1 cellular context compared by ENCODE assay signal in the genomic region with DNA sequence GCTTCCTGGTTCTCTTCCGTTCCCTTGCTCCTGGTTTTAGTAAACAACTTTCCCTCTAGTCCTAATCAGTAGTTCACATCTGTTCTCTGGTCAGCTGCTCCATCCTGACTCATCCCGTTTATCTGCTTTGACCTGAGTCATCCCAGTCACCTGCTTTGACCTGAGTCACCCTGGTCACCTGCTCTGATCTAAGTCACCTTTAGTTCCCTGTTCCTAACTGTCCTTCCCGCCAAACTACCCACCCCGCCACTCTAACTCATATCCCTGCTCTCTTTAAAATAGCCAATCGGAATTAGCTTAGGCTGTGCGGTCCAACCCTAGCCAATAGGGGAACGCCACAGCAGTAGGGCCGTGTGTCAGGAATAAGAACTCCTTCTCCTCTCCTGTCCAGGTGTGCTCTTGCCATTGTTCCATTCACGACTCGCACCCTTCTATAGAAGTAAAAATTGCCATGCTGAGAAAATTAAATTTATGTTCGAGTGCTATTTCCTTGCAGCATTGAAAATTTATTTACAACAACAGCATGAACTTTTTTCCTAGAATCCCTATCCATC.
TF ChIP-seq lines count a peak whose summit lies in the region.

No MANE protein-coding gene starts in this region.

TF ChIP-seq in K562, 482 proteins besides CTCF, POLR2A, EP300 and RAD21 (continued from another document and continues in another):
- TF ChIP-seq, protein P1, sequence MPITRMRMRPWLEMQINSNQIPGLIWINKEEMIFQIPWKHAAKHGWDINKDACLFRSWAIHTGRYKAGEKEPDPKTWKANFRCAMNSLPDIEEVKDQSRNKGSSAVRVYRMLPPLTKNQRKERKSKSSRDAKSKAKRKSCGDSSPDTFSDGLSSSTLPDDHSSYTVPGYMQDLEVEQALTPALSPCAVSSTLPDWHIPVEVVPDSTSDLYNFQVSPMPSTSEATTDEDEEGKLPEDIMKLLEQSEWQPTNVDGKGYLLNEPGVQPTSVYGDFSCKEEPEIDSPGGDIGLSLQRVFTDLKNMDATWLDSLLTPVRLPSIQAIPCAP (CRISPR knock-in tag; IDR thresholded peaks at IDR 0.05; ENCODE audit: borderline replicate concordance), result no peak
- TF ChIP-seq ZNF561 (CRISPR knock-in tag; conservative IDR thresholded peaks at IDR 0.05), result no peak
- TF ChIP-seq, protein P2, sequence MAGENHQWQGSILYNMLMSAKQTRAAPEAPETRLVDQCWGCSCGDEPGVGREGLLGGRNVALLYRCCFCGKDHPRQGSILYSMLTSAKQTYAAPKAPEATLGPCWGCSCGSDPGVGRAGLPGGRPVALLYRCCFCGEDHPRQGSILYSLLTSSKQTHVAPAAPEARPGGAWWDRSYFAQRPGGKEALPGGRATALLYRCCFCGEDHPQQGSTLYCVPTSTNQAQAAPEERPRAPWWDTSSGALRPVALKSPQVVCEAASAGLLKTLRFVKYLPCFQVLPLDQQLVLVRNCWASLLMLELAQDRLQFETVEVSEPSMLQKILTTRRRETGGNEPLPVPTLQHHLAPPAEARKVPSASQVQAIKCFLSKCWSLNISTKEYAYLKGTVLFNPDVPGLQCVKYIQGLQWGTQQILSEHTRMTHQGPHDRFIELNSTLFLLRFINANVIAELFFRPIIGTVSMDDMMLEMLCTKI (IDR thresholded peaks at IDR 0.05; ENCODE audit: partially characterized antibody), result no peak
- no peak for TF ChIP-seq ELF2 (CRISPR knock-in tag; IDR thresholded peaks at IDR 0.05)
- TF ChIP-seq RFX7 (CRISPR knock-in tag; IDR thresholded peaks at IDR 0.05), result no peak
- no peak for TF ChIP-seq HLTF (IDR thresholded peaks at IDR 0.05)
- no peak for TF ChIP-seq ATF1 (CRISPR knock-in tag; IDR thresholded peaks at IDR 0.05)
- TF ChIP-seq ATF1 (tag; IDR thresholded peaks at IDR 0.05), result peak; percentile 27; the same call in 1 of the 2 replicates
- TF ChIP-seq, protein P3, sequence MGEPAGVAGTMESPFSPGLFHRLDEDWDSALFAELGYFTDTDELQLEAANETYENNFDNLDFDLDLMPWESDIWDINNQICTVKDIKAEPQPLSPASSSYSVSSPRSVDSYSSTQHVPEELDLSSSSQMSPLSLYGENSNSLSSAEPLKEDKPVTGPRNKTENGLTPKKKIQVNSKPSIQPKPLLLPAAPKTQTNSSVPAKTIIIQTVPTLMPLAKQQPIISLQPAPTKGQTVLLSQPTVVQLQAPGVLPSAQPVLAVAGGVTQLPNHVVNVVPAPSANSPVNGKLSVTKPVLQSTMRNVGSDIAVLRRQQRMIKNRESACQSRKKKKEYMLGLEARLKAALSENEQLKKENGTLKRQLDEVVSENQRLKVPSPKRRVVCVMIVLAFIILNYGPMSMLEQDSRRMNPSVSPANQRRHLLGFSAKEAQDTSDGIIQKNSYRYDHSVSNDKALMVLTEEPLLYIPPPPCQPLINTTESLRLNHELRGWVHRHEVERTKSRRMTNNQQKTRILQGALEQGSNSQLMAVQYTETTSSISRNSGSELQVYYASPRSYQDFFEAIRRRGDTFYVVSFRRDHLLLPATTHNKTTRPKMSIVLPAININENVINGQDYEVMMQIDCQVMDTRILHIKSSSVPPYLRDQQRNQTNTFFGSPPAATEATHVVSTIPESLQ (CRISPR knock-in tag; IDR thresholded peaks at IDR 0.05), result no peak
- no peak for TF ChIP-seq ZNF121 (CRISPR knock-in tag; conservative IDR thresholded peaks at IDR 0.05)
- no peak for TF ChIP-seq ZNF140 (CRISPR knock-in tag; IDR thresholded peaks at IDR 0.05)
- TF ChIP-seq ZNF354B (CRISPR knock-in tag; IDR thresholded peaks at IDR 0.05), result no peak
- TF ChIP-seq ZNF3 (CRISPR knock-in tag; IDR thresholded peaks at IDR 0.05), result no peak
- no peak for TF ChIP-seq CHD4 (IDR thresholded peaks at IDR 0.05; ENCODE audit: insufficient read depth, insufficient replicate concordance, low read depth, low read length, poor library complexity, severe bottlenecking)
- TF ChIP-seq HMG20B (CRISPR knock-in tag; IDR thresholded peaks at IDR 0.05), result no peak
- TF ChIP-seq, protein P4, sequence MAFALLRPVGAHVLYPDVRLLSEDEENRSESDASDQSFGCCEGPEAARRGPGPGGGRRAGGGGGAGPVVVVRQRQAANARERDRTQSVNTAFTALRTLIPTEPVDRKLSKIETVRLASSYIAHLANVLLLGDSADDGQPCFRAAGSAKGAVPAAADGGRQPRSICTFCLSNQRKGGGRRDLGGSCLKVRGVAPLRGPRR (CRISPR knock-in tag; IDR thresholded peaks at IDR 0.05), result peak; percentile 92
- peak; percentile 72 for TF ChIP-seq FOXJ2 (tag; IDR thresholded peaks at IDR 0.05)
- no peak for TF ChIP-seq CHD1 (IDR thresholded peaks at IDR 0.05; ENCODE audit: low read length)
- TF ChIP-seq CBX2 (IDR thresholded peaks at IDR 0.05; ENCODE audit: insufficient read depth, low read length, poor library complexity, severe bottlenecking), result no peak
- peak; percentile 15; the same call in 1 of the 2 replicates for TF ChIP-seq MYC (IDR thresholded peaks at IDR 0.05; ENCODE audit: low read depth, low read length)
- TF ChIP-seq MYC (CRISPR knock-in tag; IDR thresholded peaks at IDR 0.05; ENCODE audit: borderline replicate concordance, low read depth), result 0 out of 2 replicates have a peak, but pooled peaks have one; percentile 51
- TF ChIP-seq, protein P5, sequence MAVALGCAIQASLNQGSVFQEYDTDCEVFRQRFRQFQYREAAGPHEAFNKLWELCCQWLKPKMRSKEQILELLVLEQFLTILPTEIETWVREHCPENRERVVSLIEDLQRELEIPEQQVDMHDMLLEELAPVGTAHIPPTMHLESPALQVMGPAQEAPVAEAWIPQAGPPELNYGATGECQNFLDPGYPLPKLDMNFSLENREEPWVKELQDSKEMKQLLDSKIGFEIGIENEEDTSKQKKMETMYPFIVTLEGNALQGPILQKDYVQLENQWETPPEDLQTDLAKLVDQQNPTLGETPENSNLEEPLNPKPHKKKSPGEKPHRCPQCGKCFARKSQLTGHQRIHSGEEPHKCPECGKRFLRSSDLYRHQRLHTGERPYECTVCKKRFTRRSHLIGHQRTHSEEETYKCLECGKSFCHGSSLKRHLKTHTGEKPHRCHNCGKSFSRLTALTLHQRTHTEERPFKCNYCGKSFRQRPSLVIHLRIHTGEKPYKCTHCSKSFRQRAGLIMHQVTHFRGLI (CRISPR knock-in tag; IDR thresholded peaks at IDR 0.05), result no peak
- TF ChIP-seq, protein P6, sequence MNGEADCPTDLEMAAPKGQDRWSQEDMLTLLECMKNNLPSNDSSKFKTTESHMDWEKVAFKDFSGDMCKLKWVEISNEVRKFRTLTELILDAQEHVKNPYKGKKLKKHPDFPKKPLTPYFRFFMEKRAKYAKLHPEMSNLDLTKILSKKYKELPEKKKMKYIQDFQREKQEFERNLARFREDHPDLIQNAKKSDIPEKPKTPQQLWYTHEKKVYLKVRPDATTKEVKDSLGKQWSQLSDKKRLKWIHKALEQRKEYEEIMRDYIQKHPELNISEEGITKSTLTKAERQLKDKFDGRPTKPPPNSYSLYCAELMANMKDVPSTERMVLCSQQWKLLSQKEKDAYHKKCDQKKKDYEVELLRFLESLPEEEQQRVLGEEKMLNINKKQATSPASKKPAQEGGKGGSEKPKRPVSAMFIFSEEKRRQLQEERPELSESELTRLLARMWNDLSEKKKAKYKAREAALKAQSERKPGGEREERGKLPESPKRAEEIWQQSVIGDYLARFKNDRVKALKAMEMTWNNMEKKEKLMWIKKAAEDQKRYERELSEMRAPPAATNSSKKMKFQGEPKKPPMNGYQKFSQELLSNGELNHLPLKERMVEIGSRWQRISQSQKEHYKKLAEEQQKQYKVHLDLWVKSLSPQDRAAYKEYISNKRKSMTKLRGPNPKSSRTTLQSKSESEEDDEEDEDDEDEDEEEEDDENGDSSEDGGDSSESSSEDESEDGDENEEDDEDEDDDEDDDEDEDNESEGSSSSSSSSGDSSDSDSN (IDR thresholded peaks at IDR 0.05; ENCODE audit: borderline replicate concordance in 1 of 2, low read depth in 2 of 2, low read length in 2 of 2), result no peak
- TF ChIP-seq, protein P7, sequence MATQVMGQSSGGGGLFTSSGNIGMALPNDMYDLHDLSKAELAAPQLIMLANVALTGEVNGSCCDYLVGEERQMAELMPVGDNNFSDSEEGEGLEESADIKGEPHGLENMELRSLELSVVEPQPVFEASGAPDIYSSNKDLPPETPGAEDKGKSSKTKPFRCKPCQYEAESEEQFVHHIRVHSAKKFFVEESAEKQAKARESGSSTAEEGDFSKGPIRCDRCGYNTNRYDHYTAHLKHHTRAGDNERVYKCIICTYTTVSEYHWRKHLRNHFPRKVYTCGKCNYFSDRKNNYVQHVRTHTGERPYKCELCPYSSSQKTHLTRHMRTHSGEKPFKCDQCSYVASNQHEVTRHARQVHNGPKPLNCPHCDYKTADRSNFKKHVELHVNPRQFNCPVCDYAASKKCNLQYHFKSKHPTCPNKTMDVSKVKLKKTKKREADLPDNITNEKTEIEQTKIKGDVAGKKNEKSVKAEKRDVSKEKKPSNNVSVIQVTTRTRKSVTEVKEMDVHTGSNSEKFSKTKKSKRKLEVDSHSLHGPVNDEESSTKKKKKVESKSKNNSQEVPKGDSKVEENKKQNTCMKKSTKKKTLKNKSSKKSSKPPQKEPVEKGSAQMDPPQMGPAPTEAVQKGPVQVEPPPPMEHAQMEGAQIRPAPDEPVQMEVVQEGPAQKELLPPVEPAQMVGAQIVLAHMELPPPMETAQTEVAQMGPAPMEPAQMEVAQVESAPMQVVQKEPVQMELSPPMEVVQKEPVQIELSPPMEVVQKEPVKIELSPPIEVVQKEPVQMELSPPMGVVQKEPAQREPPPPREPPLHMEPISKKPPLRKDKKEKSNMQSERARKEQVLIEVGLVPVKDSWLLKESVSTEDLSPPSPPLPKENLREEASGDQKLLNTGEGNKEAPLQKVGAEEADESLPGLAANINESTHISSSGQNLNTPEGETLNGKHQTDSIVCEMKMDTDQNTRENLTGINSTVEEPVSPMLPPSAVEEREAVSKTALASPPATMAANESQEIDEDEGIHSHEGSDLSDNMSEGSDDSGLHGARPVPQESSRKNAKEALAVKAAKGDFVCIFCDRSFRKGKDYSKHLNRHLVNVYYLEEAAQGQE (CRISPR knock-in tag; IDR thresholded peaks at IDR 0.05; ENCODE audit: low read depth), result 0 out of 2 replicates have a peak, but pooled peaks have one; percentile 18
- TF ChIP-seq MIER1 (IDR thresholded peaks at IDR 0.05; ENCODE audit: low read depth), result no peak
- TF ChIP-seq ZNF282 (CRISPR knock-in tag; IDR thresholded peaks at IDR 0.05), result no peak
- TF ChIP-seq TEAD1 (CRISPR knock-in tag; IDR thresholded peaks at IDR 0.05), result peak in 1 of 2 experiments; percentile 46; a peak in 1 of 4 replicates
- TF ChIP-seq BCL6 (CRISPR knock-in tag; IDR thresholded peaks at IDR 0.05), result peak; percentile 68; the same call in 1 of the 2 replicates
- TF ChIP-seq, protein P8, sequence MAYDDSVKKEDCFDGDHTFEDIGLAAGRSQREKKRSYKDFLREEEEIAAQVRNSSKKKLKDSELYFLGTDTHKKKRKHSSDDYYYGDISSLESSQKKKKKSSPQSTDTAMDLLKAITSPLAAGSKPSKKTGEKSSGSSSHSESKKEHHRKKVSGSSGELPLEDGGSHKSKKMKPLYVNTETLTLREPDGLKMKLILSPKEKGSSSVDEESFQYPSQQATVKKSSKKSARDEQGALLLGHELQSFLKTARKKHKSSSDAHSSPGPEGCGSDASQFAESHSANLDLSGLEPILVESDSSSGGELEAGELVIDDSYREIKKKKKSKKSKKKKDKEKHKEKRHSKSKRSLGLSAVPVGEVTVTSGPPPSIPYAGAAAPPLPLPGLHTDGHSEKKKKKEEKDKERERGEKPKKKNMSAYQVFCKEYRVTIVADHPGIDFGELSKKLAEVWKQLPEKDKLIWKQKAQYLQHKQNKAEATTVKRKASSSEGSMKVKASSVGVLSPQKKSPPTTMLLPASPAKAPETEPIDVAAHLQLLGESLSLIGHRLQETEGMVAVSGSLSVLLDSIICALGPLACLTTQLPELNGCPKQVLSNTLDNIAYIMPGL (CRISPR knock-in tag; IDR thresholded peaks at IDR 0.05), result no peak
- TF ChIP-seq HMGN3 (IDR thresholded peaks at IDR 0.05; ENCODE audit: borderline replicate concordance, extremely low read depth, insufficient read length, low read depth, low read length), result peak; percentile 37
- 0 out of 2 replicates have a peak, but pooled peaks have one; percentile 47 for TF ChIP-seq GATAD2A (IDR thresholded peaks at IDR 0.05)
- TF ChIP-seq HIVEP1 (CRISPR knock-in tag; IDR thresholded peaks at IDR 0.05), result 0 out of 2 replicates have a peak, but pooled peaks have one; percentile 74
- no peak for TF ChIP-seq TEAD2 (tag; IDR thresholded peaks at IDR 0.05)
- peak; percentile 85 for TF ChIP-seq EP400 (IDR thresholded peaks at IDR 0.05)
- no peak for TF ChIP-seq EWSR1 (IDR thresholded peaks at IDR 0.05; ENCODE audit: borderline replicate concordance, low read depth, partially characterized antibody)
- TF ChIP-seq KDM2B (CRISPR knock-in tag; IDR thresholded peaks at IDR 0.05), result no peak
- TF ChIP-seq HNRNPH1 (optimal IDR thresholded peaks at IDR 0.05; ENCODE audit: low read depth, low read length), result no peak
- TF ChIP-seq SREBF2 (CRISPR knock-in tag; IDR thresholded peaks at IDR 0.05), result no peak
- TF ChIP-seq, protein P9, sequence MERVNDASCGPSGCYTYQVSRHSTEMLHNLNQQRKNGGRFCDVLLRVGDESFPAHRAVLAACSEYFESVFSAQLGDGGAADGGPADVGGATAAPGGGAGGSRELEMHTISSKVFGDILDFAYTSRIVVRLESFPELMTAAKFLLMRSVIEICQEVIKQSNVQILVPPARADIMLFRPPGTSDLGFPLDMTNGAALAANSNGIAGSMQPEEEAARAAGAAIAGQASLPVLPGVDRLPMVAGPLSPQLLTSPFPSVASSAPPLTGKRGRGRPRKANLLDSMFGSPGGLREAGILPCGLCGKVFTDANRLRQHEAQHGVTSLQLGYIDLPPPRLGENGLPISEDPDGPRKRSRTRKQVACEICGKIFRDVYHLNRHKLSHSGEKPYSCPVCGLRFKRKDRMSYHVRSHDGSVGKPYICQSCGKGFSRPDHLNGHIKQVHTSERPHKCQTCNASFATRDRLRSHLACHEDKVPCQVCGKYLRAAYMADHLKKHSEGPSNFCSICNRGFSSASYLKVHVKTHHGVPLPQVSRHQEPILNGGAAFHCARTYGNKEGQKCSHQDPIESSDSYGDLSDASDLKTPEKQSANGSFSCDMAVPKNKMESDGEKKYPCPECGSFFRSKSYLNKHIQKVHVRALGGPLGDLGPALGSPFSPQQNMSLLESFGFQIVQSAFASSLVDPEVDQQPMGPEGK (CRISPR knock-in tag; IDR thresholded peaks at IDR 0.05; ENCODE audit: borderline replicate concordance), result no peak
- no peak for TF ChIP-seq GTF2E2 (tag; IDR thresholded peaks at IDR 0.05)
